In genomic region chr1:182301467-182302198, GRCh38 we compare ENCODE assay signal across 1 cellular context.
TF ChIP-seq lines count a peak whose summit lies in the region.

No MANE protein-coding gene starts in this region.

TF ChIP-seq in HepG2, 621 proteins besides CTCF, POLR2A, EP300 and RAD21 (continued from another document and continues in another):
- TF ChIP-seq KLF11 (CRISPR knock-in tag; IDR thresholded peaks at IDR 0.05) (no peak), DMAP1 (CRISPR knock-in tag; IDR thresholded peaks at IDR 0.05) (peak; percentile 57; the same call in 1 of the 2 replicates), ZNF678 (CRISPR knock-in tag; IDR thresholded peaks at IDR 0.05) (no peak), MAF1 (CRISPR knock-in tag; IDR thresholded peaks at IDR 0.05; ENCODE audit: borderline replicate concordance) (0 out of 2 replicates have a peak, but pooled peaks have one; percentile 10), ZNF704 (CRISPR knock-in tag; IDR thresholded peaks at IDR 0.05; ENCODE audit: borderline replicate concordance) (no peak), STAG1 (CRISPR knock-in tag; IDR thresholded peaks at IDR 0.05) (peak; percentile 65), NFE2 (CRISPR knock-in tag; IDR thresholded peaks at IDR 0.05) (no peak), KDM1A (CRISPR knock-in tag; IDR thresholded peaks at IDR 0.05) (peak; percentile 55; the same call in 1 of the 2 replicates), RNF2 (conservative IDR thresholded peaks at IDR 0.05; ENCODE audit: low read depth) (no peak), HDAC6 (IDR thresholded peaks at IDR 0.05; ENCODE audit: low read depth, low read length) (no peak), ZNF549 (CRISPR knock-in tag; IDR thresholded peaks at IDR 0.05) (no peak), ZNF460 (CRISPR knock-in tag; IDR thresholded peaks at IDR 0.05; ENCODE audit: borderline replicate concordance) (no peak), NFKBIZ (CRISPR knock-in tag; IDR thresholded peaks at IDR 0.05) (peak; percentile 77; the same call in 1 of the 2 replicates), ATAD3A (CRISPR knock-in tag; IDR thresholded peaks at IDR 0.05) (no peak), PCBP2 (optimal IDR thresholded peaks at IDR 0.05; ENCODE audit: low read depth, low read length, poor library complexity, severe bottlenecking) (no peak), YEATS4 (CRISPR knock-in tag; IDR thresholded peaks at IDR 0.05; ENCODE audit: borderline replicate concordance) (peak; percentile 67), FOXP1 (IDR thresholded peaks at IDR 0.05) (peak; percentile 82), FOXP1 (CRISPR knock-in tag; IDR thresholded peaks at IDR 0.05) (peak; percentile 90), ZBTB7B (CRISPR knock-in tag; IDR thresholded peaks at IDR 0.05) (peak; percentile 25), ZNF101 (CRISPR knock-in tag; IDR thresholded peaks at IDR 0.05; ENCODE audit: borderline replicate concordance, low read depth) (no peak), FOXO1 (CRISPR knock-in tag; IDR thresholded peaks at IDR 0.05) (peak; percentile 94), ZNF207 (IDR thresholded peaks at IDR 0.05; ENCODE audit: borderline replicate concordance) (no peak), SRSF9 (IDR thresholded peaks at IDR 0.05; ENCODE audit: borderline replicate concordance, insufficient read depth, low read depth, low read length, poor library complexity, severe bottlenecking) (no peak), MTF1 (CRISPR knock-in tag; IDR thresholded peaks at IDR 0.05) (peak; percentile 50; the same call in 1 of the 2 replicates), HDAC2 (CRISPR knock-in tag; IDR thresholded peaks at IDR 0.05) (peak; percentile 94), SIN3B (IDR thresholded peaks at IDR 0.05; ENCODE audit: low read length) (no peak), ZNF446 (CRISPR knock-in tag; IDR thresholded peaks at IDR 0.05) (no peak), ZSCAN9 (CRISPR knock-in tag; IDR thresholded peaks at IDR 0.05; ENCODE audit: borderline replicate concordance) (0 out of 2 replicates have a peak, but pooled peaks have one; percentile 89), PAX8 (CRISPR knock-in tag; IDR thresholded peaks at IDR 0.05; ENCODE audit: borderline replicate concordance) (no peak), LCORL (IDR thresholded peaks at IDR 0.05) (no peak), LCORL (CRISPR knock-in tag; IDR thresholded peaks at IDR 0.05) (peak; percentile 82), AGO1 (IDR thresholded peaks at IDR 0.05; ENCODE audit: low read depth, low read length, poor library complexity, severe bottlenecking) (no peak), SMARCE1 (IDR thresholded peaks at IDR 0.05; ENCODE audit: borderline replicate concordance) (no peak), MLX (CRISPR knock-in tag; IDR thresholded peaks at IDR 0.05) (peak; percentile 76; the same call in 1 of the 2 replicates), BRCA1 (CRISPR knock-in tag; IDR thresholded peaks at IDR 0.05) (0 out of 2 replicates have a peak, but pooled peaks have one; percentile 51), ZNF883 (CRISPR knock-in tag; IDR thresholded peaks at IDR 0.05; ENCODE audit: not compliant biosample characterization) (no peak), ZBTB8A (CRISPR knock-in tag; IDR thresholded peaks at IDR 0.05; ENCODE audit: borderline replicate concordance, low read depth) (no peak), DBP (CRISPR knock-in tag; IDR thresholded peaks at IDR 0.05; ENCODE audit: not compliant biosample characterization) (no peak), ZMYM4 (CRISPR knock-in tag; IDR thresholded peaks at IDR 0.05) (peak; percentile 77), HOXA5 (CRISPR knock-in tag; IDR thresholded peaks at IDR 0.05) (peak; percentile 85), SSRP1 (CRISPR knock-in tag; IDR thresholded peaks at IDR 0.05) (no peak), ZNF879 (CRISPR knock-in tag; IDR thresholded peaks at IDR 0.05) (no peak), TEF (CRISPR knock-in tag; IDR thresholded peaks at IDR 0.05) (no peak), ZMYM2 (CRISPR knock-in tag; IDR thresholded peaks at IDR 0.05) (no peak), GFI1 (CRISPR knock-in tag; IDR thresholded peaks at IDR 0.05; ENCODE audit: borderline replicate concordance) (peak; percentile 73; the same call in 1 of the 2 replicates), RARG (CRISPR knock-in tag; IDR thresholded peaks at IDR 0.05; ENCODE audit: low read depth) (no peak), BHLHE40 (IDR thresholded peaks at IDR 0.05; ENCODE audit: low read length) (peak; percentile 68; the same call in 1 of the 2 replicates), ZNF431 (CRISPR knock-in tag; IDR thresholded peaks at IDR 0.05; ENCODE audit: borderline replicate concordance, low read depth) (no peak), IKZF1 (IDR thresholded peaks at IDR 0.05) (no peak)
- TF ChIP-seq, protein P1, sequence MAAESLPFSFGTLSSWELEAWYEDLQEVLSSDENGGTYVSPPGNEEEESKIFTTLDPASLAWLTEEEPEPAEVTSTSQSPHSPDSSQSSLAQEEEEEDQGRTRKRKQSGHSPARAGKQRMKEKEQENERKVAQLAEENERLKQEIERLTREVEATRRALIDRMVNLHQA (CRISPR knock-in tag; IDR thresholded peaks at IDR 0.05), result no peak
- TF ChIP-seq, protein P2, sequence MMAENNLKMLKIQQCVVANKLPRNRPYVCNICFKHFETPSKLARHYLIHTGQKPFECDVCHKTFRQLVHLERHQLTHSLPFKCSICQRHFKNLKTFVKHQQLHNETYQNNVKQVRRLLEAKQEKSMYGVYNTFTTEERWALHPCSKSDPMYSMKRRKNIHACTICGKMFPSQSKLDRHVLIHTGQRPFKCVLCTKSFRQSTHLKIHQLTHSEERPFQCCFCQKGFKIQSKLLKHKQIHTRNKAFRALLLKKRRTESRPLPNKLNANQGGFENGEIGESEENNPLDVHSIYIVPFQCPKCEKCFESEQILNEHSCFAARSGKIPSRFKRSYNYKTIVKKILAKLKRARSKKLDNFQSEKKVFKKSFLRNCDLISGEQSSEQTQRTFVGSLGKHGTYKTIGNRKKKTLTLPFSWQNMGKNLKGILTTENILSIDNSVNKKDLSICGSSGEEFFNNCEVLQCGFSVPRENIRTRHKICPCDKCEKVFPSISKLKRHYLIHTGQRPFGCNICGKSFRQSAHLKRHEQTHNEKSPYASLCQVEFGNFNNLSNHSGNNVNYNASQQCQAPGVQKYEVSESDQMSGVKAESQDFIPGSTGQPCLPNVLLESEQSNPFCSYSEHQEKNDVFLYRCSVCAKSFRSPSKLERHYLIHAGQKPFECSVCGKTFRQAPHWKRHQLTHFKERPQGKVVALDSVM (CRISPR knock-in tag; IDR thresholded peaks at IDR 0.05), result peak; percentile 79
- TF ChIP-seq, protein P3, sequence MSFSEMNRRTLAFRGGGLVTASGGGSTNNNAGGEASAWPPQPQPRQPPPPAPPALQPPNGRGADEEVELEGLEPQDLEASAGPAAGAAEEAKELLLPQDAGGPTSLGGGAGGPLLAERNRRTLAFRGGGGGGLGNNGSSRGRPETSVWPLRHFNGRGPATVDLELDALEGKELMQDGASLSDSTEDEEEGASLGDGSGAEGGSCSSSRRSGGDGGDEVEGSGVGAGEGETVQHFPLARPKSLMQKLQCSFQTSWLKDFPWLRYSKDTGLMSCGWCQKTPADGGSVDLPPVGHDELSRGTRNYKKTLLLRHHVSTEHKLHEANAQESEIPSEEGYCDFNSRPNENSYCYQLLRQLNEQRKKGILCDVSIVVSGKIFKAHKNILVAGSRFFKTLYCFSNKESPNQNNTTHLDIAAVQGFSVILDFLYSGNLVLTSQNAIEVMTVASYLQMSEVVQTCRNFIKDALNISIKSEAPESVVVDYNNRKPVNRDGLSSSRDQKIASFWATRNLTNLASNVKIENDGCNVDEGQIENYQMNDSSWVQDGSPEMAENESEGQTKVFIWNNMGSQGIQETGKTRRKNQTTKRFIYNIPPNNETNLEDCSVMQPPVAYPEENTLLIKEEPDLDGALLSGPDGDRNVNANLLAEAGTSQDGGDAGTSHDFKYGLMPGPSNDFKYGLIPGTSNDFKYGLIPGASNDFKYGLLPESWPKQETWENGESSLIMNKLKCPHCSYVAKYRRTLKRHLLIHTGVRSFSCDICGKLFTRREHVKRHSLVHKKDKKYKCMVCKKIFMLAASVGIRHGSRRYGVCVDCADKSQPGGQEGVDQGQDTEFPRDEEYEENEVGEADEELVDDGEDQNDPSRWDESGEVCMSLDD (CRISPR knock-in tag; IDR thresholded peaks at IDR 0.05; ENCODE audit: borderline replicate concordance), result peak; percentile 60; the same call in 1 of the 2 replicates
- TF ChIP-seq, protein P4, sequence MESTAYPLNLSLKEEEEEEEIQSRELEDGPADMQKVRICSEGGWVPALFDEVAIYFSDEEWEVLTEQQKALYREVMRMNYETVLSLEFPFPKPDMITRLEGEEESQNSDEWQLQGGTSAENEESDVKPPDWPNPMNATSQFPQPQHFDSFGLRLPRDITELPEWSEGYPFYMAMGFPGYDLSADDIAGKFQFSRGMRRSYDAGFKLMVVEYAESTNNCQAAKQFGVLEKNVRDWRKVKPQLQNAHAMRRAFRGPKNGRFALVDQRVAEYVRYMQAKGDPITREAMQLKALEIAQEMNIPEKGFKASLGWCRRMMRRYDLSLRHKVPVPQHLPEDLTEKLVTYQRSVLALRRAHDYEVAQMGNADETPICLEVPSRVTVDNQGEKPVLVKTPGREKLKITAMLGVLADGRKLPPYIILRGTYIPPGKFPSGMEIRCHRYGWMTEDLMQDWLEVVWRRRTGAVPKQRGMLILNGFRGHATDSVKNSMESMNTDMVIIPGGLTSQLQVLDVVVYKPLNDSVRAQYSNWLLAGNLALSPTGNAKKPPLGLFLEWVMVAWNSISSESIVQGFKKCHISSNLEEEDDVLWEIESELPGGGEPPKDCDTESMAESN (CRISPR knock-in tag; conservative IDR thresholded peaks at IDR 0.05), result 0 out of 2 replicates have a peak, but pooled peaks have one; percentile 48
- TF ChIP-seq, protein P5, sequence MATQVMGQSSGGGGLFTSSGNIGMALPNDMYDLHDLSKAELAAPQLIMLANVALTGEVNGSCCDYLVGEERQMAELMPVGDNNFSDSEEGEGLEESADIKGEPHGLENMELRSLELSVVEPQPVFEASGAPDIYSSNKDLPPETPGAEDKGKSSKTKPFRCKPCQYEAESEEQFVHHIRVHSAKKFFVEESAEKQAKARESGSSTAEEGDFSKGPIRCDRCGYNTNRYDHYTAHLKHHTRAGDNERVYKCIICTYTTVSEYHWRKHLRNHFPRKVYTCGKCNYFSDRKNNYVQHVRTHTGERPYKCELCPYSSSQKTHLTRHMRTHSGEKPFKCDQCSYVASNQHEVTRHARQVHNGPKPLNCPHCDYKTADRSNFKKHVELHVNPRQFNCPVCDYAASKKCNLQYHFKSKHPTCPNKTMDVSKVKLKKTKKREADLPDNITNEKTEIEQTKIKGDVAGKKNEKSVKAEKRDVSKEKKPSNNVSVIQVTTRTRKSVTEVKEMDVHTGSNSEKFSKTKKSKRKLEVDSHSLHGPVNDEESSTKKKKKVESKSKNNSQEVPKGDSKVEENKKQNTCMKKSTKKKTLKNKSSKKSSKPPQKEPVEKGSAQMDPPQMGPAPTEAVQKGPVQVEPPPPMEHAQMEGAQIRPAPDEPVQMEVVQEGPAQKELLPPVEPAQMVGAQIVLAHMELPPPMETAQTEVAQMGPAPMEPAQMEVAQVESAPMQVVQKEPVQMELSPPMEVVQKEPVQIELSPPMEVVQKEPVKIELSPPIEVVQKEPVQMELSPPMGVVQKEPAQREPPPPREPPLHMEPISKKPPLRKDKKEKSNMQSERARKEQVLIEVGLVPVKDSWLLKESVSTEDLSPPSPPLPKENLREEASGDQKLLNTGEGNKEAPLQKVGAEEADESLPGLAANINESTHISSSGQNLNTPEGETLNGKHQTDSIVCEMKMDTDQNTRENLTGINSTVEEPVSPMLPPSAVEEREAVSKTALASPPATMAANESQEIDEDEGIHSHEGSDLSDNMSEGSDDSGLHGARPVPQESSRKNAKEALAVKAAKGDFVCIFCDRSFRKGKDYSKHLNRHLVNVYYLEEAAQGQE (IDR thresholded peaks at IDR 0.05; ENCODE audit: borderline replicate concordance in 1 of 2, low read depth in 1 of 2, low read length in 2 of 2), result peak in 1 of 2 experiments; percentile 64; a peak in 1 of 4 replicates
- TF ChIP-seq, protein P6, sequence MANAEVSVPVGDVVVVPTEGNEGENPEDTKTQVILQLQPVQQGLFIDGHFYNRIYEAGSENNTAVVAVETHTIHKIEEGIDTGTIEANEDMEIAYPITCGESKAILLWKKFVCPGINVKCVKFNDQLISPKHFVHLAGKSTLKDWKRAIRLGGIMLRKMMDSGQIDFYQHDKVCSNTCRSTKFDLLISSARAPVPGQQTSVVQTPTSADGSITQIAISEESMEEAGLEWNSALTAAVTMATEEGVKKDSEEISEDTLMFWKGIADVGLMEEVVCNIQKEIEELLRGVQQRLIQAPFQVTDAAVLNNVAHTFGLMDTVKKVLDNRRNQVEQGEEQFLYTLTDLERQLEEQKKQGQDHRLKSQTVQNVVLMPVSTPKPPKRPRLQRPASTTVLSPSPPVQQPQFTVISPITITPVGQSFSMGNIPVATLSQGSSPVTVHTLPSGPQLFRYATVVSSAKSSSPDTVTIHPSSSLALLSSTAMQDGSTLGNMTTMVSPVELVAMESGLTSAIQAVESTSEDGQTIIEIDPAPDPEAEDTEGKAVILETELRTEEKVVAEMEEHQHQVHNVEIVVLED (CRISPR knock-in tag; IDR thresholded peaks at IDR 0.05; ENCODE audit: borderline replicate concordance), result peak; percentile 48; the same call in 1 of the 2 replicates
